In the genomic region with DNA sequence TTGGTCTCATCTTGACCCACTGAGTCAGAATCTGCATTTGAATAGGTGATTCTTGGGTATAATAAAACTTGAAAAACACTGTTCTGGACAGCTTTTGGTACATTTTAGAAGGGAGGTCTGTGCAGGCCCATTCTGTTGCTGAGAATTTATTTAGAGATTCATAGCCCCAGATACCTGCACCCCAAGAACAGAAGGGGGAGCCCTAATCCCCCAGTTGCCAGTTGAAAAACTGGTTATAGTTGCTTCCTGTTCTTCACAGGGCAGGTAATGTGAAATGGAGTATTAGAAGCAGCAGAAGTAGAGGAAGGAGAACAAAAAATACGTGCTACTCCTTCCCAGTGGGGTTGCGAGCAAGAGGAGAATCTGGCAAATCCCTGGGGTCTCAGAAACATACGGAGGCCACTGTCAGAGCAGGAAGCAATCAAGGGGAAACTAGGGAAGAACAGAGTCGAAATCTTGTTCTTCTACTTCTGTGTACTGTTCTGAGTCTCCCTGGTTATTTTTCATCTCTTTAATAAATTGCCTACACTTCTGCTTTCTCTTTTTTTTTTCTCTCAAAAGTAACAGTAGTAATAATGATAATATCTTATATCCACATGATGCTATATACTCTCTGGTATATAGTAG, we compare ENCODE assay signal across 9 cellular contexts. TPM values are rescaled to one million over a fixed set of nuclear protein-coding genes. Genes with fewer than 3 reads are reported as not detected.
DNase-seq lines count a peak whose midpoint lies in the region; ATAC-seq and TF ChIP-seq lines count a peak whose summit lies in the region.
"Had no signal": no experiment of that assay in that cellular context is flagged by ENCODE, and none has a peak within 500 bp of the region (broad histone marks: within the 10 kb centered on the region; RNA-seq: fewer than 3 reads in every experiment).

No MANE protein-coding gene starts in this region.

- intact Hi-C loops in CD14-positive monocyte (cut with micrococcal nuclease): no loop called here

- no peak for TF ChIP-seq POLR2A in Peyer's patch (IDR thresholded peaks at IDR 0.05)

- TF ChIP-seq CTCF in CD14-positive monocyte (IDR thresholded peaks at IDR 0.05): peak; percentile 64
- TF ChIP-seq CTCF in Peyer's patch (IDR thresholded peaks at IDR 0.05): peak in 5 of 6 experiments; percentile 23 to 62 (median 58)
- TF ChIP-seq CTCF in brain (conservative IDR thresholded peaks at IDR 0.05): peak; percentile 28 to 40

- no peaks in the 10 kb centered on the region for H3K36me3 ChIP-seq in Peyer's patch

- DNase-seq in CD14-positive monocyte (ENCODE audit: low spot score) (no peak), Peyer's patch (peak in 1 of 3 donors; percentile 61), medulla oblongata (ENCODE audit: extremely low spot score) (peak; percentile 67), NCI-H82 (lab: John Stamatoyannopoulos, UW) (no peak), LoVo (ENCODE audit: low spot score) (no peak)

- H3K4me1 Mint-ChIP-seq in CD14-positive monocyte (peaks cover 7% of the 10 kb centered on the region), brain (no peaks in the 10 kb centered on the region)

- H3K27me3 Mint-ChIP-seq in CD14-positive monocyte (ENCODE audit: low read depth in 3 of 3) (peaks cover 0 to 4% (median 0%) of the 10 kb centered on the region in 3 donors), brain (peaks cover 10% of the 10 kb centered on the region)

- H3K27ac Mint-ChIP-seq in CD14-positive monocyte (peak overlapping the region in 2 of 7 donors; percentile 14 to 85), brain (no peak overlapping the region)

- H3K36me3 Mint-ChIP-seq in CD14-positive monocyte (no peaks in the 10 kb centered on the region), brain (no peaks in the 10 kb centered on the region)

- H3K9me3 Mint-ChIP-seq in CD14-positive monocyte (peaks cover 0 to 2% (median 0%) of the 10 kb centered on the region in 7 donors), brain (no peaks in the 10 kb centered on the region)

- H3K27me3 ChIP-seq in Peyer's patch: no peaks in the 10 kb centered on the region

- no peaks in the 10 kb centered on the region for H3K9me3 ChIP-seq in Peyer's patch

- H3K27ac ChIP-seq in Peyer's patch: no peak overlapping the region

- ATAC-seq in GM18861 (IDR thresholded peaks at IDR 0.05; ENCODE audit: unreplicated experiment): peak; percentile 93
- peak; percentile 76 for ATAC-seq in HG03039 (IDR thresholded peaks at IDR 0.05; ENCODE audit: unreplicated experiment)

- peak overlapping the region; percentile 67 to 88 for H3K4me3 Mint-ChIP-seq in CD14-positive monocyte
- no peak overlapping the region for H3K4me3 Mint-ChIP-seq in brain

- H3K4me1 ChIP-seq in Peyer's patch: no peaks in the 10 kb centered on the region

- no peak overlapping the region for H3K4me3 ChIP-seq in Peyer's patch

RNA-seq across cellular contexts. Expression of gene CLCA2, which starts 4.6 kb away (rescaled TPM):
- not detected for polyA plus RNA-seq in CD14-positive monocyte
- 1 to 10 TPM in 2 of 4 donors, not detected in 2; 1.2 to 5.0 TPM for total RNA-seq in Peyer's patch
- polyA plus RNA-seq in brain (ENCODE audit: insufficient read depth, low read depth, low replicate concordance): 0.17 TPM
- total RNA-seq: T-helper 2 cell treated with Interferon-gamma antibody and Interleukin-4, amounts not matched to agents 100 ng/mL and 5 ng/mL, for 36 hours had no signal

RNA-seq across cellular contexts. Expression of gene ODF2L, which starts 23.3 kb away (rescaled TPM):
- 1 to 10 TPM; 3.5 to 5.7 TPM for polyA plus RNA-seq in CD14-positive monocyte
- 100 to 1,000 TPM in 1 of 4 donors, 10 to 100 TPM in 3; 29.8 to 225 (median 46.5) TPM for total RNA-seq in Peyer's patch
- polyA plus RNA-seq in brain (ENCODE audit: insufficient read depth, low read depth, low replicate concordance): 5.1 TPM

RNA-seq across cellular contexts. Expression of gene CLCA1, which starts 49.3 kb away (rescaled TPM):
- polyA plus RNA-seq in CD14-positive monocyte: not detected
- 100 to 1,000 TPM in 3 of 4 donors, 10 to 100 TPM in 1; 87.5 to 841 (median 195) TPM for total RNA-seq in Peyer's patch
- polyA plus RNA-seq in brain (ENCODE audit: insufficient read depth, low read depth, low replicate concordance): not detected
- total RNA-seq: T-helper 2 cell treated with Interferon-gamma antibody and Interleukin-4, amounts not matched to agents 100 ng/mL and 5 ng/mL, for 36 hours had no signal

Comparison
In these comparisons a context has a peak if more than half of its experiments do, and no peak if none do; other contexts are left out.
1. H3K4me3 Mint-ChIP-seq: peak in CD14-positive monocyte (2 of 2); none in brain (0 of 5).
2. Peak in every context shown above with its lines, with median percentiles within 50 percentile points of each other: CTCF ChIP-seq.